9 cellular contexts compared by ENCODE assay signal in genomic region chrX:150062292-150063137, GRCh38.
DNase-seq lines count a peak whose midpoint lies in the region; ATAC-seq and TF ChIP-seq lines count a peak whose summit lies in the region.
"Had no signal": no experiment of that assay in that cellular context is flagged by ENCODE, and none has a peak within 500 bp of the region (broad histone marks: within the 10 kb centered on the region; RNA-seq: fewer than 3 reads in every experiment).

No MANE protein-coding gene starts in this region.

- H3K4me3 Mint-ChIP-seq in stimulated activated naive B cell treated with anti-CD40 and anti-IgM and Interleukin-4, amounts not matched to agents 10 μg/mL and 1 μg/mL and 100 μg/mL, for 72 hours, result no peak overlapping the region

- H3K36me3 Mint-ChIP-seq in stimulated activated naive B cell treated with anti-CD40 and anti-IgM and Interleukin-4, amounts not matched to agents 10 μg/mL and 1 μg/mL and 100 μg/mL, for 72 hours, result no peaks in the 10 kb centered on the region

- DNase-seq in DMS53 (lab: John Stamatoyannopoulos, UW) (peak; percentile 80), NB4 (ENCODE audit: low read depth) (peak; percentile 17), astrocyte of the spinal cord (ENCODE audit: low read depth, low spot score) (peak; percentile 53), lower lobe of right lung (no peak)
- DNase-seq in stimulated activated naive B cell treated with anti-CD40 and anti-IgM and Interleukin-4, amounts not matched to agents 10 μg/mL and 1 μg/mL and 100 μg/mL, for 72 hours, result no peak

- no peaks in the 10 kb centered on the region for H3K4me1 Mint-ChIP-seq in stimulated activated naive B cell treated with anti-CD40 and anti-IgM and Interleukin-4, amounts not matched to agents 10 μg/mL and 1 μg/mL and 100 μg/mL, for 72 hours

- intact Hi-C loops in lower lobe of right lung (cut with DNase I), result no loop called here

- H3K9me3 ChIP-seq in lower lobe of right lung, result no peaks in the 10 kb centered on the region

- H3K4me1 ChIP-seq in lower lobe of right lung, result no peaks in the 10 kb centered on the region

- H3K9me3 Mint-ChIP-seq in stimulated activated naive B cell treated with anti-CD40 and anti-IgM and Interleukin-4, amounts not matched to agents 10 μg/mL and 1 μg/mL and 100 μg/mL, for 72 hours, result no peaks in the 10 kb centered on the region

- H3K27me3 ChIP-seq in lower lobe of right lung (ENCODE audit: low read depth), result no peaks in the 10 kb centered on the region

- no peak overlapping the region for H3K27ac ChIP-seq in lower lobe of right lung
- H3K27ac ChIP-seq: SK-N-MC had no signal

- peak; percentile 35 to 43 for ATAC-seq in lower lobe of right lung
- ATAC-seq in HG03460 (IDR thresholded peaks at IDR 0.05; ENCODE audit: unreplicated experiment), result no peak
- ATAC-seq in stimulated activated naive B cell treated with anti-CD40 and anti-IgM and Interleukin-4, amounts not matched to agents 10 μg/mL and 1 μg/mL and 100 μg/mL, for 72 hours (replicated peaks), result no peak
- ATAC-seq in GM18858 (IDR thresholded peaks at IDR 0.05; ENCODE audit: unreplicated experiment), result no peak
- ATAC-seq in HG02798 (IDR thresholded peaks at IDR 0.05; ENCODE audit: poor library complexity, unreplicated experiment), result no peak

- in situ Hi-C loops in astrocyte of the spinal cord (cut with HindIII; ENCODE audit: low sequenced_read_pairs), result no loop called here

- no peaks in the 10 kb centered on the region for H3K27me3 Mint-ChIP-seq in stimulated activated naive B cell treated with anti-CD40 and anti-IgM and Interleukin-4, amounts not matched to agents 10 μg/mL and 1 μg/mL and 100 μg/mL, for 72 hours

- H3K4me3 ChIP-seq in NB4 (ENCODE audit: low read depth, low read length) (no peak overlapping the region), astrocyte of the spinal cord (ENCODE audit: low read depth, low read length) (no peak overlapping the region), lower lobe of right lung (no peak overlapping the region)
- H3K4me3 ChIP-seq: SK-N-MC had no signal

- no peaks in the 10 kb centered on the region for H3K36me3 ChIP-seq in lower lobe of right lung

- no peak for TF ChIP-seq POLR2A in NB4 (IDR thresholded peaks at IDR 0.05; ENCODE audit: extremely low read depth, insufficient read length)

- H3K27ac Mint-ChIP-seq in stimulated activated naive B cell treated with anti-CD40 and anti-IgM and Interleukin-4, amounts not matched to agents 10 μg/mL and 1 μg/mL and 100 μg/mL, for 72 hours, result no peak overlapping the region

- TF ChIP-seq CTCF in NB4 (IDR thresholded peaks at IDR 0.05; ENCODE audit: low read depth, low read length), result no peak
- no peak for TF ChIP-seq CTCF in astrocyte of the spinal cord (IDR thresholded peaks at IDR 0.05; ENCODE audit: low read depth, low read length)
- no peak for TF ChIP-seq CTCF in lower lobe of right lung (IDR thresholded peaks at IDR 0.05)

Comparison
In these comparisons a context has a peak if more than half of its experiments do, and no peak if none do; other contexts are left out.
1. DNase-seq: peak in DMS53 (single experiment), NB4 (single experiment) and astrocyte of the spinal cord (single experiment); none in lower lobe of right lung (single experiment) and stimulated activated naive B cell treated with anti-CD40 and anti-IgM and Interleukin-4, amounts not matched to agents 10 μg/mL and 1 μg/mL and 100 μg/mL, for 72 hours (single experiment).
2. ATAC-seq: peak in lower lobe of right lung (2 of 2); none in HG03460 (single experiment), stimulated activated naive B cell treated with anti-CD40 and anti-IgM and Interleukin-4, amounts not matched to agents 10 μg/mL and 1 μg/mL and 100 μg/mL, for 72 hours (0 of 2), GM18858 (single experiment) and HG02798 (single experiment).